ENCODE assay signal across 15 cellular contexts in genomic region chr18:79947054-79947755, GRCh38. TPM values are rescaled to one million over a fixed set of nuclear protein-coding genes. Genes with fewer than 3 reads are reported as not detected.
A peak's percentile ranks its signal among the peaks of the same experiment; 100 is the strongest.
DNase-seq lines count a peak whose midpoint lies in the region; ATAC-seq, FAIRE-seq and TF ChIP-seq lines count a peak whose summit lies in the region.
"Had no signal": no experiment of that assay in that cellular context is flagged by ENCODE, and none has a peak within 500 bp of the region (broad histone marks: within the 10 kb centered on the region; RNA-seq: fewer than 3 reads in every experiment).

No MANE protein-coding gene starts in this region.

- H2AFZ ChIP-seq in mammary epithelial cell (ENCODE audit: low read depth, low read length): no peak overlapping the region
- no peak overlapping the region for H2AFZ ChIP-seq in HepG2 (ENCODE audit: low read length)

- CTCF ChIA-PET in activated CD8-positive, alpha-beta memory T cell treated with anti-CD3 and anti-CD28 coated beads, Interleukin-2, amount 10 ng/mL, durations not matched to agents 7 days and 5 days (lab: Charles Lee): no interaction called here
- CTCF ChIA-PET in mammary epithelial cell (lab: Charles Lee; ENCODE audit: low non-redundant PET): no interaction called here
- CTCF ChIA-PET in HepG2 (lab: Yijun Ruan, JAX; ENCODE audit: low intra/inter-chr PET ratio, low total read pairs): no interaction called here

- intact Hi-C loops in mammary epithelial cell (cut with micrococcal nuclease): no loop called here
- intact Hi-C loops in HepG2 (cut with micrococcal nuclease; ENCODE audit: unreplicated experiment): no loop called here

- H3K36me3 ChIP-seq in mammary epithelial cell (ENCODE audit: insufficient read depth, low read length) (peaks cover 4% of the 10 kb centered on the region), HepG2 (replicated peaks in 1 of 2; ENCODE audit: control insufficient read depth in 1 of 2, insufficient read depth in 2 of 2, low read length in 2 of 2) (peaks cover 8 to 19% of the 10 kb centered on the region in 2 experiments; a peak in 4 of 5 replicates)

- H3K27ac ChIP-seq in mammary epithelial cell (ENCODE audit: insufficient read depth, low read depth, low read length) (no peak overlapping the region), HepG2 (ENCODE audit: extremely low read length, insufficient read depth, low read length) (peak overlapping the region; percentile 63)
- H3K27ac ChIP-seq: tibial artery had no signal

- H3K4me2 ChIP-seq in mammary epithelial cell (ENCODE audit: insufficient read depth, low read depth, low read length) (no peak overlapping the region), HepG2 (ENCODE audit: low read depth, low read length) (peak overlapping the region; percentile 55)
- H3K4me2 ChIP-seq: smooth muscle cell had no signal

- no peak for TF ChIP-seq EP300 in HepG2 (IDR thresholded peaks at IDR 0.05; ENCODE audit: low read depth in 2 of 2, low read length in 2 of 2)
- no peak for TF ChIP-seq EP300 in HepG2 (CRISPR knock-in tag; IDR thresholded peaks at IDR 0.05; ENCODE audit: borderline replicate concordance)

- TF ChIP-seq RAD21 in HepG2 (CRISPR knock-in tag; IDR thresholded peaks at IDR 0.05): no peak

- POLR2A ChIA-PET in HepG2 (lab: Yijun Ruan, JAX): interaction anchor here (1.2 to 2.0 kb wide), 7 partner anchors 11 to 87 kb away, joined by 3 to 16 read pairs (median 6); partner anchors contain the start of genes RBFA and TXNL4A

- H3K4me3 ChIP-seq in mammary epithelial cell (replicated peaks in 1 of 3; ENCODE audit: insufficient read depth in 1 of 3, low read depth in 2 of 3, low read length in 3 of 3) (no peak overlapping the region), HepG2 (replicated peaks in 1 of 3; ENCODE audit: insufficient read depth in 1 of 3, low read depth in 2 of 3, low read length in 3 of 3) (peak overlapping the region in 1 of 3 experiments; percentile 88; a peak in 1 of 6 replicates)
- H3K4me3 ChIP-seq: smooth muscle cell, tibial artery had no signal

- TF ChIP-seq POLR2A in HepG2 (IDR thresholded peaks at IDR 0.05; ENCODE audit: insufficient read depth in 1 of 2, low read depth in 2 of 2, low read length in 2 of 2): no peak

- no TSS peak for BruUV-seq in mammary epithelial cell (replicated peaks; lab: Mats Ljungman, UMichigan)
- no TSS peak for BruUV-seq in HepG2 (replicated peaks; lab: Mats Ljungman, UMichigan)

- H3K9me3 ChIP-seq in mammary epithelial cell (replicated peaks; ENCODE audit: insufficient read depth, low read length): no peaks in the 10 kb centered on the region
- H3K9me3 ChIP-seq in HepG2 (ENCODE audit: low read length): no peaks in the 10 kb centered on the region
- H3K9me3 ChIP-seq: tibial artery had no signal

- in situ Hi-C loops in mammary epithelial cell (cut with MboI; ENCODE audit: low sequenced_read_pairs in 2 of 2) (no loop called here), HepG2 (cut with HindIII; ENCODE audit: extremely low pct_ligation_motif_present, low pct_unique_long_range_greater_than_20kb) (no loop called here)

- ATAC-seq in activated CD8-positive, alpha-beta memory T cell treated with anti-CD3 and anti-CD28 coated beads, Interleukin-2, amount 10 ng/mL, durations not matched to agents 7 days and 5 days: no peak
- ATAC-seq in HepG2 (no peak), GM18511 (IDR thresholded peaks at IDR 0.05; ENCODE audit: unreplicated experiment) (no peak), HG03442 (IDR thresholded peaks at IDR 0.05; ENCODE audit: unreplicated experiment) (no peak)

- WGBS in mammary epithelial cell (ENCODE audit: low coverage, missing lambda C conversion rate): 81% methylated on average over 5 of the region's 14 CpGs
- 92% methylated on average over 12 of the region's 14 CpGs for WGBS in HepG2 (ENCODE audit: low lambda C conversion rate)

- peak; percentile 40 for DNase-seq in activated CD8-positive, alpha-beta memory T cell treated with anti-CD3 and anti-CD28 coated beads, Interleukin-2, amount 50 U/mL, for 48 hours
- DNase-seq in activated CD8-positive, alpha-beta memory T cell treated with anti-CD3 and anti-CD28 coated beads, Interleukin-2, amount 10 ng/mL, durations not matched to agents 7 days and 5 days: no peak
- DNase-seq in mammary epithelial cell (peak; percentile 68), HepG2 (ENCODE audit: low spot score) (no peak), type B pancreatic cell (ENCODE audit: extremely low spot score, unreplicated experiment) (peak; percentile 53), KG1 (lab: John Stamatoyannopoulos, UW) (no peak)
- DNase-seq: activated naive CD4-positive, alpha-beta T cell; DMS 273 treated with DMSO at 0.1 percent for 48 hours; Kasumi-1; NCI-H2107 had no signal

- H3K9ac ChIP-seq in mammary epithelial cell (ENCODE audit: insufficient read depth, low read length) (no peak overlapping the region), HepG2 (ENCODE audit: insufficient read depth, low read depth, low read length) (no peak overlapping the region)

- peaks cover 4% of the 10 kb centered on the region for H3K36me3 Mint-ChIP-seq in activated CD8-positive, alpha-beta memory T cell treated with anti-CD3 and anti-CD28 coated beads, Interleukin-2, amount 10 ng/mL, durations not matched to agents 7 days and 5 days
- H3K36me3 Mint-ChIP-seq in type B pancreatic cell: peaks cover 7% of the 10 kb centered on the region

- H3K9me3 Mint-ChIP-seq in activated CD8-positive, alpha-beta memory T cell treated with anti-CD3 and anti-CD28 coated beads, Interleukin-2, amount 10 ng/mL, durations not matched to agents 7 days and 5 days (ENCODE audit: low read depth): no peaks in the 10 kb centered on the region
- H3K9me3 Mint-ChIP-seq in type B pancreatic cell: no peaks in the 10 kb centered on the region

- dilution Hi-C loops in mammary epithelial cell (cut with HindIII; ENCODE audit: low sequenced_read_pairs): no loop called here

- peaks cover 5% of the 10 kb centered on the region for H4K20me1 ChIP-seq in mammary epithelial cell (ENCODE audit: insufficient read depth, low read length)
- H4K20me1 ChIP-seq in HepG2 (ENCODE audit: insufficient read depth, low read length): peaks cover 12% of the 10 kb centered on the region; the same call in 1 of the 2 replicates

- H3K79me2 ChIP-seq in mammary epithelial cell (ENCODE audit: insufficient read depth, low read length) (peaks cover 91% of the 10 kb centered on the region), HepG2 (ENCODE audit: insufficient read depth, low read length) (peaks cover 80% of the 10 kb centered on the region)

- peaks cover 15% of the 10 kb centered on the region for H3K4me1 ChIP-seq in mammary epithelial cell (ENCODE audit: insufficient read depth, low read length)
- peaks cover 72% of the 10 kb centered on the region for H3K4me1 ChIP-seq in HepG2 (ENCODE audit: insufficient read depth, low read length)

- H3K27me3 ChIP-seq in mammary epithelial cell (ENCODE audit: insufficient read depth, low read length) (no peaks in the 10 kb centered on the region), HepG2 (ENCODE audit: control insufficient read depth in 1 of 2, insufficient read depth in 2 of 2, low read length in 2 of 2) (no peaks in the 10 kb centered on the region; a peak in 1 of 5 replicates)
- H3K27me3 ChIP-seq: tibial artery had no signal

- no peaks in the 10 kb centered on the region for H3K27me3 Mint-ChIP-seq in activated CD8-positive, alpha-beta memory T cell treated with anti-CD3 and anti-CD28 coated beads, Interleukin-2, amount 10 ng/mL, durations not matched to agents 7 days and 5 days
- no peaks in the 10 kb centered on the region for H3K27me3 Mint-ChIP-seq in type B pancreatic cell

- peaks cover 29% of the 10 kb centered on the region for H3K4me1 Mint-ChIP-seq in activated CD8-positive, alpha-beta memory T cell treated with anti-CD3 and anti-CD28 coated beads, Interleukin-2, amount 10 ng/mL, durations not matched to agents 7 days and 5 days
- peaks cover 32% of the 10 kb centered on the region for H3K4me1 Mint-ChIP-seq in type B pancreatic cell (ENCODE audit: unreplicated experiment)

- TF ChIP-seq CTCF in mammary epithelial cell (conservative IDR thresholded peaks at IDR 0.05 in 1 of 2, IDR thresholded peaks at IDR 0.05 in 1 of 2; ENCODE audit: extremely low read depth in 1 of 2, insufficient read depth in 1 of 2, low read depth in 1 of 2, low read length in 2 of 2) (no peak), HepG2 (CRISPR knock-in tag; IDR thresholded peaks at IDR 0.05) (no peak), type B pancreatic cell (conservative IDR thresholded peaks at IDR 0.05) (no peak)

- H3K27ac Mint-ChIP-seq in activated CD8-positive, alpha-beta memory T cell treated with anti-CD3 and anti-CD28 coated beads, Interleukin-2, amount 10 ng/mL, durations not matched to agents 7 days and 5 days: no peak overlapping the region
- H3K27ac Mint-ChIP-seq in type B pancreatic cell: no peak overlapping the region

- no peak overlapping the region for H3K4me3 Mint-ChIP-seq in activated CD8-positive, alpha-beta memory T cell treated with anti-CD3 and anti-CD28 coated beads, Interleukin-2, amount 10 ng/mL, durations not matched to agents 7 days and 5 days
- no peak overlapping the region for H3K4me3 Mint-ChIP-seq in type B pancreatic cell

- no peak for FAIRE-seq in HepG2 (lab: Jason Lieb, UNC)
- FAIRE-seq: A204.1 had no signal

RNA-seq across cellular contexts. Expression of gene SLC66A2, which starts 4.2 kb away (rescaled TPM):
- 10 to 100 TPM; 23.4 TPM for total RNA-seq in activated CD8-positive, alpha-beta memory T cell treated with anti-CD3 and anti-CD28 coated beads, Interleukin-2, amount 10 ng/mL, durations not matched to agents 7 days and 5 days
- 10 to 100 TPM; 40.0 to 42.7 TPM for total RNA-seq in mammary epithelial cell
- 28.8 TPM for polyA plus RNA-seq in mammary epithelial cell
- polyA minus RNA-seq in mammary epithelial cell: 40.9 TPM
- 30.3 and 41.9 TPM in 2 replicates for total RNA-seq in HepG2 (2016; rRNA removed; fragmentation: Illumina TruSeq; extraction: Trizol)
- total RNA-seq in HepG2 (2016; cell fraction: cytosol; rRNA removed; fragmentation: Illumina TruSeq; extraction: Trizol; ENCODE audit: low read depth): 40.5 and 40.6 TPM in 2 replicates
- total RNA-seq in HepG2 (2016; cell fraction: insoluble cytoplasmic fraction; rRNA removed; fragmentation: Illumina TruSeq; extraction: Trizol): 29.0 and 42.7 TPM in 2 replicates
- total RNA-seq in HepG2 (2016; cell fraction: membrane; rRNA removed; fragmentation: Illumina TruSeq; extraction: Trizol): 74.6 and 79.6 TPM in 2 replicates
- total RNA-seq in HepG2 (2016; cell fraction: nucleus; rRNA removed; fragmentation: Illumina TruSeq; extraction: Trizol): 24.3 and 28.3 TPM in 2 replicates
- 33.5 and 62.5 TPM in 2 replicates for polyA plus RNA-seq in HepG2 (2011; rRNA removed)
- 56.8 and 67.4 TPM in 2 replicates for polyA plus RNA-seq in HepG2 (2011; cell fraction: cytosol; rRNA removed)
- 84.2 and 87.0 TPM in 2 replicates for polyA plus RNA-seq in HepG2 (2011; cell fraction: nucleus; rRNA removed)
- polyA plus RNA-seq in HepG2 (2012): 46.8 and 62.2 TPM in 2 replicates
- polyA plus RNA-seq in HepG2 (2016; cell fraction: cytosol; fragmentation: Illumina TruSeq; extraction: Trizol; ENCODE audit: low read depth): 45.1 and 50.9 TPM in 2 replicates
- polyA plus RNA-seq in HepG2 (2016; cell fraction: insoluble cytoplasmic fraction; fragmentation: Illumina TruSeq; extraction: Trizol; ENCODE audit: low read depth): 33.6 and 33.8 TPM in 2 replicates
- polyA plus RNA-seq in HepG2 (2016; cell fraction: membrane; fragmentation: Illumina TruSeq; extraction: Trizol; ENCODE audit: low read depth): 69.1 and 69.7 TPM in 2 replicates
- 43.3 and 46.8 TPM in 2 replicates for polyA plus RNA-seq in HepG2 (2016; cell fraction: nucleus; fragmentation: Illumina TruSeq; extraction: Trizol; ENCODE audit: insufficient read depth, low read depth)
- 19.8 and 109 TPM in 2 replicates for polyA minus RNA-seq in HepG2 (2011; rRNA and poly(A)+ RNA removed; ENCODE audit: low replicate concordance)
- 28.8 and 32.5 TPM in 2 replicates for polyA minus RNA-seq in HepG2 (2011; cell fraction: cytosol; rRNA and poly(A)+ RNA removed)
- polyA minus RNA-seq in HepG2 (2011; cell fraction: nucleus; rRNA and poly(A)+ RNA removed): 27.0 and 33.3 TPM in 2 replicates
- 39.3 and 39.7 TPM in 2 replicates for total RNA-seq in type B pancreatic cell (ENCODE audit: low replicate concordance)

RNA-seq across cellular contexts. Expression of gene HSBP1L1, which starts 17.2 kb away (rescaled TPM):
- 1 to 10 TPM; 1.1 to 5.0 TPM for total RNA-seq in activated CD8-positive, alpha-beta memory T cell treated with anti-CD3 and anti-CD28 coated beads, Interleukin-2, amount 10 ng/mL, durations not matched to agents 7 days and 5 days
- 10 to 100 TPM; 14.2 to 33.8 TPM for total RNA-seq in mammary epithelial cell
- 21.0 TPM for polyA plus RNA-seq in mammary epithelial cell
- polyA minus RNA-seq in mammary epithelial cell: 22.9 TPM
- 15.3 and 22.6 TPM in 2 replicates for total RNA-seq in HepG2 (2016; rRNA removed; fragmentation: Illumina TruSeq; extraction: Trizol)
- total RNA-seq in HepG2 (2016; cell fraction: cytosol; rRNA removed; fragmentation: Illumina TruSeq; extraction: Trizol; ENCODE audit: low read depth): 28.9 and 34.1 TPM in 2 replicates
- total RNA-seq in HepG2 (2016; cell fraction: insoluble cytoplasmic fraction; rRNA removed; fragmentation: Illumina TruSeq; extraction: Trizol): 13.5 and 21.2 TPM in 2 replicates
- total RNA-seq in HepG2 (2016; cell fraction: membrane; rRNA removed; fragmentation: Illumina TruSeq; extraction: Trizol): 33.2 and 40.1 TPM in 2 replicates
- 17.7 and 20.7 TPM in 2 replicates for total RNA-seq in HepG2 (2016; cell fraction: nucleus; rRNA removed; fragmentation: Illumina TruSeq; extraction: Trizol)
- 41.2 and 45.1 TPM in 2 replicates for polyA plus RNA-seq in HepG2 (2011; rRNA removed)
- polyA plus RNA-seq in HepG2 (2011; cell fraction: cytosol; rRNA removed): 28.0 and 28.5 TPM in 2 replicates
- polyA plus RNA-seq in HepG2 (2011; cell fraction: nucleus; rRNA removed): 34.3 and 53.2 TPM in 2 replicates
- polyA plus RNA-seq in HepG2 (2012): 26.1 and 32.6 TPM in 2 replicates
- 36.8 and 50.0 TPM in 2 replicates for polyA plus RNA-seq in HepG2 (2016; cell fraction: cytosol; fragmentation: Illumina TruSeq; extraction: Trizol; ENCODE audit: low read depth)
- 17.9 and 18.7 TPM in 2 replicates for polyA plus RNA-seq in HepG2 (2016; cell fraction: insoluble cytoplasmic fraction; fragmentation: Illumina TruSeq; extraction: Trizol; ENCODE audit: low read depth)
- polyA plus RNA-seq in HepG2 (2016; cell fraction: membrane; fragmentation: Illumina TruSeq; extraction: Trizol; ENCODE audit: low read depth): 33.7 and 42.5 TPM in 2 replicates
- 68.0 and 69.5 TPM in 2 replicates for polyA plus RNA-seq in HepG2 (2016; cell fraction: nucleus; fragmentation: Illumina TruSeq; extraction: Trizol; ENCODE audit: insufficient read depth, low read depth)
- 4.1 and 8.6 TPM in 2 replicates for polyA minus RNA-seq in HepG2 (2011; rRNA and poly(A)+ RNA removed; ENCODE audit: low replicate concordance)
- polyA minus RNA-seq in HepG2 (2011; cell fraction: cytosol; rRNA and poly(A)+ RNA removed): 5.3 and 7.9 TPM in 2 replicates
- 23.3 and 28.1 TPM in 2 replicates for polyA minus RNA-seq in HepG2 (2011; cell fraction: nucleus; rRNA and poly(A)+ RNA removed)
- total RNA-seq in type B pancreatic cell (ENCODE audit: low replicate concordance): 9.9 and 25.0 TPM in 2 replicates

RNA-seq across cellular contexts. Expression of gene TXNL4A, which starts 41.2 kb away (rescaled TPM):
- 100 to 1,000 TPM; 140 to 151 TPM for total RNA-seq in activated CD8-positive, alpha-beta memory T cell treated with anti-CD3 and anti-CD28 coated beads, Interleukin-2, amount 10 ng/mL, durations not matched to agents 7 days and 5 days
- total RNA-seq in mammary epithelial cell (100 to 1,000 TPM in 1 of 2 donors, 10 to 100 TPM in 1; 32.8 to 100 TPM), HepG2 (2016; rRNA removed; fragmentation: Illumina TruSeq; extraction: Trizol) (192 and 202 TPM in 2 replicates), type B pancreatic cell (ENCODE audit: low replicate concordance) (103 and 126 TPM in 2 replicates)
- polyA plus RNA-seq in mammary epithelial cell (102 TPM), HepG2 (2011; rRNA removed) (135 and 172 TPM in 2 replicates)
- 27.5 TPM for polyA minus RNA-seq in mammary epithelial cell
- 596 and 716 TPM in 2 replicates for total RNA-seq in HepG2 (2016; cell fraction: cytosol; rRNA removed; fragmentation: Illumina TruSeq; extraction: Trizol; ENCODE audit: low read depth)
- 185 and 204 TPM in 2 replicates for total RNA-seq in HepG2 (2016; cell fraction: insoluble cytoplasmic fraction; rRNA removed; fragmentation: Illumina TruSeq; extraction: Trizol)
- 533 and 635 TPM in 2 replicates for total RNA-seq in HepG2 (2016; cell fraction: membrane; rRNA removed; fragmentation: Illumina TruSeq; extraction: Trizol)
- total RNA-seq in HepG2 (2016; cell fraction: nucleus; rRNA removed; fragmentation: Illumina TruSeq; extraction: Trizol): 56.2 and 79.7 TPM in 2 replicates
- 131 and 145 TPM in 2 replicates for polyA plus RNA-seq in HepG2 (2011; cell fraction: cytosol; rRNA removed)
- polyA plus RNA-seq in HepG2 (2011; cell fraction: nucleus; rRNA removed): 32.1 and 40.2 TPM in 2 replicates
- 123 and 145 TPM in 2 replicates for polyA plus RNA-seq in HepG2 (2012)
- polyA plus RNA-seq in HepG2 (2016; cell fraction: cytosol; fragmentation: Illumina TruSeq; extraction: Trizol; ENCODE audit: low read depth): 941 and 1,125 TPM in 2 replicates
- polyA plus RNA-seq in HepG2 (2016; cell fraction: insoluble cytoplasmic fraction; fragmentation: Illumina TruSeq; extraction: Trizol; ENCODE audit: low read depth): 223 and 229 TPM in 2 replicates
- 563 and 676 TPM in 2 replicates for polyA plus RNA-seq in HepG2 (2016; cell fraction: membrane; fragmentation: Illumina TruSeq; extraction: Trizol; ENCODE audit: low read depth)
- 165 and 194 TPM in 2 replicates for polyA plus RNA-seq in HepG2 (2016; cell fraction: nucleus; fragmentation: Illumina TruSeq; extraction: Trizol; ENCODE audit: insufficient read depth, low read depth)
- 36.7 and 86.4 TPM in 2 replicates for polyA minus RNA-seq in HepG2 (2011; rRNA and poly(A)+ RNA removed; ENCODE audit: low replicate concordance)
- 44.1 and 45.4 TPM in 2 replicates for polyA minus RNA-seq in HepG2 (2011; cell fraction: cytosol; rRNA and poly(A)+ RNA removed)
- 14.9 and 19.2 TPM in 2 replicates for polyA minus RNA-seq in HepG2 (2011; cell fraction: nucleus; rRNA and poly(A)+ RNA removed)

Comparison
In these comparisons a context has a peak if more than half of its experiments do, and no peak if none do; other contexts are left out.
1. DNase-seq: peak in activated CD8-positive, alpha-beta memory T cell treated with anti-CD3 and anti-CD28 coated beads, Interleukin-2, amount 50 U/mL, for 48 hours (single experiment), mammary epithelial cell (single experiment) and type B pancreatic cell (single experiment); none in activated CD8-positive, alpha-beta memory T cell treated with anti-CD3 and anti-CD28 coated beads, Interleukin-2, amount 10 ng/mL, durations not matched to agents 7 days and 5 days (single experiment), HepG2 (single experiment) and KG1 (single experiment).